25 cellular contexts compared by ENCODE assay signal in genomic region chr3:23662079-23662617, GRCh38.
A peak's percentile ranks its signal among the peaks of the same experiment; 100 is the strongest.
DNase-seq lines count a peak whose midpoint lies in the region; ATAC-seq, FAIRE-seq and TF ChIP-seq lines count a peak whose summit lies in the region.
"Had no signal": no experiment of that assay in that cellular context is flagged by ENCODE, and none has a peak within 500 bp of the region (broad histone marks: within the 10 kb centered on the region; RNA-seq: fewer than 3 reads in every experiment).

No MANE protein-coding gene starts in this region.

- TF ChIP-seq CTCF in colonic mucosa (IDR thresholded peaks at IDR 0.05) = no peak

- H3K9me3 ChIP-seq in colonic mucosa = no peaks in the 10 kb centered on the region
- H3K9me3 ChIP-seq: esophagus muscularis mucosa, pancreas, upper lobe of left lung had no signal

- DNase-seq in NOMO-1 treated with DMSO at 0.1 percent for 48 hours (lab: John Stamatoyannopoulos, UW; ENCODE audit: unreplicated experiment) = peak; percentile 34
- DNase-seq in NOMO-1 treated with dmso at 0.1 percent for 144 hours (lab: John Stamatoyannopoulos, UW; ENCODE audit: unreplicated experiment) = no peak
- DNase-seq in MV-4-11 (lab: John Stamatoyannopoulos, UW) = peak; percentile 25
- DNase-seq in stimulated activated naive B cell treated with anti-CD40 and anti-IgM and Interleukin-4, amounts not matched to agents 10 μg/mL and 1 μg/mL and 100 μg/mL, for 72 hours = no peak
- DNase-seq in NCI-H2171 treated with DMSO at 0.1 percent for 48 hours (lab: John Stamatoyannopoulos, UW) = no peak
- no peak for DNase-seq in colonic mucosa
- DNase-seq: 8988T; activated CD8-positive, alpha-beta T cell treated with anti-CD3 and anti-CD28 coated beads for 36 hours; activated naive CD4-positive, alpha-beta T cell treated with anti-CD3 and anti-CD28 coated beads, Interleukin-2, amount 10 ng/mL, durations not matched to agents 7 days and 5 days; activated T-cell treated with anti-CD3 and anti-CD28 coated beads, Interleukin-2, amount 50 U/mL, for 4 hours; cerebellar nuclear complex; effector CD8-positive, alpha-beta T cell; GDM1; head of caudate nucleus; NCI-H1417; NCI-H524 treated with DMSO at 0.1 percent for 48 hours; pancreas; upper lobe of left lung had no signal

- H3K4me1 Mint-ChIP-seq in stimulated activated naive B cell treated with anti-CD40 and anti-IgM and Interleukin-4, amounts not matched to agents 10 μg/mL and 1 μg/mL and 100 μg/mL, for 72 hours = peaks cover 37 to 60% of the 10 kb centered on the region in 2 donors
- H3K4me1 Mint-ChIP-seq: WTC11 had no signal

- peak overlapping the region; percentile 13 to 46 for H3K4me3 Mint-ChIP-seq in stimulated activated naive B cell treated with anti-CD40 and anti-IgM and Interleukin-4, amounts not matched to agents 10 μg/mL and 1 μg/mL and 100 μg/mL, for 72 hours
- H3K4me3 Mint-ChIP-seq: activated CD8-positive, alpha-beta T cell treated with anti-CD3 and anti-CD28 coated beads for 36 hours; activated naive CD4-positive, alpha-beta T cell treated with anti-CD3 and anti-CD28 coated beads, Interleukin-2, amount 10 ng/mL, durations not matched to agents 7 days and 5 days; activated T-cell treated with anti-CD3 and anti-CD28 coated beads, Interleukin-2, amount 50 U/mL, for 4 hours; WTC11 had no signal

- no peak overlapping the region for H3K4me3 ChIP-seq in colonic mucosa
- H3K4me3 ChIP-seq: esophagus muscularis mucosa, pancreas, upper lobe of left lung had no signal

- no peaks in the 10 kb centered on the region for H3K4me1 ChIP-seq in colonic mucosa
- H3K4me1 ChIP-seq: pancreas, upper lobe of left lung had no signal

- H3K27me3 Mint-ChIP-seq in stimulated activated naive B cell treated with anti-CD40 and anti-IgM and Interleukin-4, amounts not matched to agents 10 μg/mL and 1 μg/mL and 100 μg/mL, for 72 hours = no peaks in the 10 kb centered on the region
- H3K27me3 Mint-ChIP-seq: activated CD8-positive, alpha-beta T cell treated with anti-CD3 and anti-CD28 coated beads for 36 hours had no signal

- no peaks in the 10 kb centered on the region for H3K36me3 ChIP-seq in colonic mucosa
- H3K36me3 ChIP-seq: esophagus muscularis mucosa, pancreas, upper lobe of left lung had no signal

- peak overlapping the region; percentile 51 for H3K27ac Mint-ChIP-seq in stimulated activated naive B cell treated with anti-CD40 and anti-IgM and Interleukin-4, amounts not matched to agents 10 μg/mL and 1 μg/mL and 100 μg/mL, for 72 hours
- H3K27ac Mint-ChIP-seq: activated CD8-positive, alpha-beta T cell treated with anti-CD3 and anti-CD28 coated beads for 36 hours; activated naive CD4-positive, alpha-beta T cell treated with anti-CD3 and anti-CD28 coated beads, Interleukin-2, amount 10 ng/mL, durations not matched to agents 7 days and 5 days; WTC11 had no signal

- no peak overlapping the region for H3K27ac ChIP-seq in colonic mucosa
- H3K27ac ChIP-seq: C4-2B, esophagus muscularis mucosa, pancreas, upper lobe of left lung had no signal

- H3K9me3 Mint-ChIP-seq in stimulated activated naive B cell treated with anti-CD40 and anti-IgM and Interleukin-4, amounts not matched to agents 10 μg/mL and 1 μg/mL and 100 μg/mL, for 72 hours = no peaks in the 10 kb centered on the region
- H3K9me3 Mint-ChIP-seq: activated CD8-positive, alpha-beta T cell treated with anti-CD3 and anti-CD28 coated beads for 36 hours; activated naive CD4-positive, alpha-beta T cell treated with anti-CD3 and anti-CD28 coated beads, Interleukin-2, amount 10 ng/mL, durations not matched to agents 7 days and 5 days; activated T-cell treated with anti-CD3 and anti-CD28 coated beads, Interleukin-2, amount 50 U/mL, for 4 hours; WTC11 had no signal

- no peak for ATAC-seq in stimulated activated naive B cell treated with anti-CD40 and anti-IgM and Interleukin-4, amounts not matched to agents 10 μg/mL and 1 μg/mL and 100 μg/mL, for 72 hours (replicated peaks)
- no peak for ATAC-seq in GM19324 (IDR thresholded peaks at IDR 0.05; ENCODE audit: low FRiP score, unreplicated experiment)
- ATAC-seq: activated CD8-positive, alpha-beta T cell treated with anti-CD3 and anti-CD28 coated beads for 36 hours; activated T-cell treated with anti-CD3 and anti-CD28 coated beads, Interleukin-2, amount 50 U/mL, for 4 hours; pancreas; WTC11 had no signal

- intact Hi-C loops in colonic mucosa (cut with DNase I) = no loop called here

- peaks cover 0 to 2% of the 10 kb centered on the region in 2 donors for H3K36me3 Mint-ChIP-seq in stimulated activated naive B cell treated with anti-CD40 and anti-IgM and Interleukin-4, amounts not matched to agents 10 μg/mL and 1 μg/mL and 100 μg/mL, for 72 hours
- H3K36me3 Mint-ChIP-seq: activated naive CD4-positive, alpha-beta T cell treated with anti-CD3 and anti-CD28 coated beads, Interleukin-2, amount 10 ng/mL, durations not matched to agents 7 days and 5 days; WTC11 had no signal

- no peak overlapping the region for H3K9ac ChIP-seq in colonic mucosa (ENCODE audit: low read depth in 2 of 2, low read length in 2 of 2)

- FAIRE-seq in endometrium (lab: Jason Lieb, UNC) = peak; percentile 93
- FAIRE-seq: astrocyte, GM12892, pancreas had no signal

- no peaks in the 10 kb centered on the region for H3K27me3 ChIP-seq in colonic mucosa
- H3K27me3 ChIP-seq: esophagus muscularis mucosa, pancreas, upper lobe of left lung had no signal

Comparison
In these comparisons a context has a peak if more than half of its experiments do, and no peak if none do; other contexts are left out.
1. DNase-seq: peak in NOMO-1 treated with DMSO at 0.1 percent for 48 hours (single experiment) and MV-4-11 (single experiment); none in NOMO-1 treated with dmso at 0.1 percent for 144 hours (single experiment), stimulated activated naive B cell treated with anti-CD40 and anti-IgM and Interleukin-4, amounts not matched to agents 10 μg/mL and 1 μg/mL and 100 μg/mL, for 72 hours (single experiment), NCI-H2171 treated with DMSO at 0.1 percent for 48 hours (single experiment) and colonic mucosa (single experiment).